9 cellular contexts compared by ENCODE assay signal in the genomic region with DNA sequence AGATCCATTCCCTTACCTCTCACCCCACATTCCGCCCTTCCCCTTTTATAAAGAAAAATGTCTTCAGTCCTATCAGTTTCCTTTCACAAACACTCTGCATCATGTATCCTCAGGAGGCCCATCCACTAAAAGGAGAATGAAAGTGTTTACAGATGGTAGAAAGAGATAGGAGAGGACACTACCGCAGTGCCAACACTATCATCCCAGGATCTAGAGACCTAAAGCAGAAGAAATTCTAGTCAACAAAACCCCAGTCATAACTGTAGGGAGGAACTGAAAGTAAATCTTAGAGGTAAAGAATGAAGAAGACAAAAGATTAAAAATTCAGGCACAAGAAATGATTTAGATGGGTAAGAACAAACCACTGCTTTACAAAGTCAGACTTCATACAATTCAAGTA.
DNase-seq lines count a peak whose midpoint lies in the region; ATAC-seq, FAIRE-seq and TF ChIP-seq lines count a peak whose summit lies in the region.
"Had no signal": no experiment of that assay in that cellular context is flagged by ENCODE, and none has a peak within 500 bp of the region (broad histone marks: within the 10 kb centered on the region; RNA-seq: fewer than 3 reads in every experiment).

No MANE protein-coding gene starts in this region.

- H3K9me3 Mint-ChIP-seq in endothelial cell (ENCODE audit: unreplicated experiment), result no peaks in the 10 kb centered on the region

- H4K20me1 ChIP-seq in SK-N-SH (ENCODE audit: insufficient read depth) (no peaks in the 10 kb centered on the region), osteoblast (ENCODE audit: insufficient read depth, low read length) (no peaks in the 10 kb centered on the region)

- TF ChIP-seq EP300 in SK-N-SH (IDR thresholded peaks at IDR 0.05; ENCODE audit: borderline replicate concordance in 1 of 2, low read depth in 1 of 2, low read length in 1 of 2), result 0 out of 4 replicates have a peak, but pooled peaks of 1 of the 2 experiments have one; percentile 7

- intact Hi-C loops in kidney (cut with DNase I), result no loop called here

- H3K9ac ChIP-seq in SK-N-SH, result no peak overlapping the region
- no peak overlapping the region for H3K9ac ChIP-seq in kidney (ENCODE audit: low read length in 2 of 2)

- DNase-seq in SIG-M5 treated with dmso at 0.1 percent for 504 hours (lab: John Stamatoyannopoulos, UW; ENCODE audit: unreplicated experiment), result peak; percentile 35
- no peak for DNase-seq in SIG-M5 (lab: John Stamatoyannopoulos, UW)
- no peak for DNase-seq in SK-N-SH
- DNase-seq in osteoblast (ENCODE audit: insufficient read length, low spot score, missing footprints), result no peak
- no peak for DNase-seq in ACHN
- DNase-seq in endothelial cell (ENCODE audit: low spot score), result no peak
- DNase-seq in kidney, result no peak
- DNase-seq: stimulated activated CD4-positive, alpha-beta T cell treated with anti-CD3 and anti-CD28 coated beads, Interleukin-2, amount 100 ng/mL, for 24 hours had no signal

- H3K9me3 ChIP-seq in SK-N-SH (no peaks in the 10 kb centered on the region), osteoblast (ENCODE audit: low read depth, low read length) (no peaks in the 10 kb centered on the region), kidney (ENCODE audit: control insufficient read depth in 1 of 2, low read length in 2 of 2) (no peaks in the 10 kb centered on the region)

- H3K27me3 ChIP-seq in SK-N-SH (ENCODE audit: insufficient read depth) (no peaks in the 10 kb centered on the region), osteoblast (ENCODE audit: insufficient read depth, low read length) (no peaks in the 10 kb centered on the region)

- POLR2A ChIA-PET in SK-N-SH (lab: Yijun Ruan, JAX), result no interaction called here

- H3K4me1 Mint-ChIP-seq in endothelial cell (ENCODE audit: unreplicated experiment), result peaks cover 15% of the 10 kb centered on the region

- no peaks in the 10 kb centered on the region for H3K36me3 Mint-ChIP-seq in endothelial cell (ENCODE audit: low read depth, unreplicated experiment)

- no peak overlapping the region for H3K27ac ChIP-seq in SK-N-SH (ENCODE audit: low read depth in 2 of 2, low read length in 1 of 2)
- H3K27ac ChIP-seq in osteoblast (ENCODE audit: low read depth, low read length), result no peak overlapping the region
- H3K27ac ChIP-seq in kidney (ENCODE audit: low read depth in 2 of 2, low read length in 2 of 2), result no peak overlapping the region

- H3K4me3 ChIP-seq in SK-N-SH (ENCODE audit: low read depth in 2 of 2, low read length in 1 of 2), result no peak overlapping the region
- no peak overlapping the region for H3K4me3 ChIP-seq in osteoblast (ENCODE audit: insufficient read depth, low read length)
- H3K4me3 ChIP-seq in kidney (ENCODE audit: low read length in 2 of 2), result no peak overlapping the region

- peak; percentile 66 for ATAC-seq in HG02763 (IDR thresholded peaks at IDR 0.05; ENCODE audit: unreplicated experiment)

- TF ChIP-seq CTCF in SK-N-SH (IDR thresholded peaks at IDR 0.05) (no peak), osteoblast (IDR thresholded peaks at IDR 0.05; ENCODE audit: extremely low read depth, low read depth, low read length) (no peak), endothelial cell (IDR thresholded peaks at IDR 0.05; ENCODE audit: unreplicated experiment) (no peak), kidney (IDR thresholded peaks at IDR 0.05; ENCODE audit: borderline replicate concordance, extremely low read depth, insufficient read depth) (no peak)

- H3K27ac Mint-ChIP-seq in endothelial cell (ENCODE audit: unreplicated experiment), result no peak overlapping the region

- H2AFZ ChIP-seq in SK-N-SH (ENCODE audit: low read depth) (no peak overlapping the region), osteoblast (ENCODE audit: low read length) (peak overlapping the region; percentile 2)

- peaks cover 25% of the 10 kb centered on the region for H3F3A ChIP-seq in SK-N-SH (replicated peaks; ENCODE audit: insufficient read depth)

- H3K27me3 Mint-ChIP-seq in endothelial cell (ENCODE audit: unreplicated experiment), result peaks cover 3% of the 10 kb centered on the region

- CTCF ChIA-PET in SK-N-SH (lab: Yijun Ruan, JAX), result no interaction called here

- 58% methylated on average over 2 of the region's 2 CpGs for WGBS in SK-N-SH (ENCODE audit: low lambda C conversion rate)

- H3K36me3 ChIP-seq in SK-N-SH (replicated peaks in 1 of 2; ENCODE audit: control insufficient read depth in 1 of 2, insufficient read depth in 2 of 2, low read length in 1 of 2), result no peaks in the 10 kb centered on the region
- H3K36me3 ChIP-seq in osteoblast (ENCODE audit: insufficient read depth, low read length), result no peaks in the 10 kb centered on the region
- H3K36me3 ChIP-seq in kidney (ENCODE audit: control insufficient read depth in 1 of 2, insufficient read depth in 2 of 2, low read length in 2 of 2), result no peaks in the 10 kb centered on the region

- in situ Hi-C loops in ACHN (cut with HindIII; ENCODE audit: low pct_ligation_motif_present, low pct_unique_long_range_greater_than_20kb, low sequenced_read_pairs), result no loop called here

- no peak for TF ChIP-seq RAD21 in SK-N-SH (IDR thresholded peaks at IDR 0.05; ENCODE audit: low read length)

- no peaks in the 10 kb centered on the region for H3K9me2 ChIP-seq in SK-N-SH

- H3K4me2 ChIP-seq in SK-N-SH (no peak overlapping the region), osteoblast (ENCODE audit: insufficient read depth, low read length) (no peak overlapping the region)

- no peak for FAIRE-seq in kidney (lab: Jason Lieb, UNC)

- H3K79me2 ChIP-seq in SK-N-SH (ENCODE audit: insufficient read depth), result no peaks in the 10 kb centered on the region
- no peaks in the 10 kb centered on the region for H3K79me2 ChIP-seq in osteoblast (ENCODE audit: insufficient read depth, low read length)

- H3K4me1 ChIP-seq in SK-N-SH (ENCODE audit: control insufficient read depth in 1 of 2, insufficient read depth in 2 of 2, low read depth in 1 of 2, low read length in 1 of 2), result peaks cover 5 to 15% of the 10 kb centered on the region in 2 experiments
- H3K4me1 ChIP-seq in osteoblast (ENCODE audit: insufficient read depth, low read length), result peaks cover 14% of the 10 kb centered on the region
- H3K4me1 ChIP-seq in kidney (ENCODE audit: control insufficient read depth in 1 of 2, insufficient read depth in 1 of 2, low read depth in 1 of 2, low read length in 2 of 2), result peaks cover 3 to 8% of the 10 kb centered on the region in 2 donors

- no peak overlapping the region for H3K4me3 Mint-ChIP-seq in endothelial cell (ENCODE audit: unreplicated experiment)

TF ChIP-seq in SK-N-SH, 30 proteins besides CTCF, POLR2A, EP300 and RAD21:
- TF ChIP-seq PBX3 (IDR thresholded peaks at IDR 0.05) (peak; percentile 42; the same call in 1 of the 2 replicates), SMC3 (IDR thresholded peaks at IDR 0.05; ENCODE audit: low read depth, low read length) (no peak), FOXM1 (IDR thresholded peaks at IDR 0.05; ENCODE audit: low read depth) (no peak), MEF2A (IDR thresholded peaks at IDR 0.05; ENCODE audit: borderline replicate concordance, low read depth) (no peak), TCF12 (IDR thresholded peaks at IDR 0.05) (peak; percentile 60)
